9 cellular contexts compared by ENCODE assay signal in the genomic region with DNA sequence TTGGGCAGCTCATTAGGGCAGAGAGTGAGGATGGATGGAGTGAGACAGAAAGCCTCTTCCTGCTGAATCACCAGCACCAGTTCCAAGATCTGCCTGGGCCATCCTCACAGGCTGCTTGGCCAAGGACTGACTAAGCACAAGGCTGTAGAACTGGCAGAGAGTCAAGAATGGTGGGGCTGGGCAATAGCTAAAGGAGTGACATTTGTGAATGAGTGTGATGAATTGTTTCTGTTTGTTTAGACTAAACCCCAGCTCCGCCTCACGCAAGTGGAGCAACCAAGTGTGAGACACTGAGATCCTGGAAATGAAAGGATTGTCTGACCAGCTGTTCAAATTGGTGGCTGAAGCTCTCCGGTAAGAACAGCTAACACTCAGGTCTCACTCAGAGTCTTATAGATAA. TPM values are rescaled to one million over a fixed set of nuclear protein-coding genes. Genes with fewer than 3 reads are reported as not detected.
DNase-seq lines count a peak whose midpoint lies in the region; ATAC-seq and TF ChIP-seq lines count a peak whose summit lies in the region.
"Had no signal": no experiment of that assay in that cellular context is flagged by ENCODE, and none has a peak within 500 bp of the region (broad histone marks: within the 10 kb centered on the region; RNA-seq: fewer than 3 reads in every experiment).

No MANE protein-coding gene starts in this region.

- intact Hi-C loops in sciatic nerve (cut with DNase I) (no loop called here), Caco-2 (cut with micrococcal nuclease; ENCODE audit: unreplicated experiment) (no loop called here)
- intact Hi-C loops in CD4-positive, alpha-beta T cell (cut with DNase I, micrococcal nuclease), result no loop called here

- H3K27me3 Mint-ChIP-seq in Caco-2 (ENCODE audit: insufficient read depth, unreplicated experiment) (peaks cover 2% of the 10 kb centered on the region), WTC11 (ENCODE audit: low read depth) (peaks cover 52% of the 10 kb centered on the region)
- H3K27me3 Mint-ChIP-seq in T-helper 2 cell treated with Interferon-gamma antibody and Interleukin-4, amounts not matched to agents 5 μg/mL and 100 μg/mL, for 36 hours (ENCODE audit: low read depth), result no peaks in the 10 kb centered on the region
- no peaks in the 10 kb centered on the region for H3K27me3 Mint-ChIP-seq in CD4-positive, alpha-beta T cell
- H3K27me3 Mint-ChIP-seq: dendritic cell treated with granulocyte-macrophage colony-stimulating factor and Interleukin-4, amounts not matched to agents 40 ng/mL and 50 ng/mL, for 4 days had no signal

- TF ChIP-seq CTCF in Peyer's patch (IDR thresholded peaks at IDR 0.05), result no peak
- no peak for TF ChIP-seq CTCF in Caco-2 (IDR thresholded peaks at IDR 0.05; ENCODE audit: insufficient read depth in 1 of 2, low read depth in 1 of 2, low read length in 1 of 2, severe bottlenecking in 1 of 2, unreplicated experiment in 1 of 2)
- no peak for TF ChIP-seq CTCF in CD4-positive, alpha-beta T cell (IDR thresholded peaks at IDR 0.05)
- TF ChIP-seq CTCF in WTC11 (IDR thresholded peaks at IDR 0.05), result no peak

- ATAC-seq in sciatic nerve (peak; percentile 89), WTC11 (no peak; the same call in 1 of the 2 replicates)
- no peak for ATAC-seq in CD4-positive, alpha-beta T cell (ENCODE audit: poor library complexity)

- DNase-seq in HEK293T (ENCODE audit: extremely low spot score), result peak; percentile 26
- DNase-seq in Peyer's patch, result peak; percentile 25 to 69 (median 51)
- DNase-seq in foreskin melanocyte, result peak; percentile 88
- peak; percentile 62 for DNase-seq in sciatic nerve (ENCODE audit: low spot score)
- no peak for DNase-seq in Caco-2
- DNase-seq in T-helper 2 cell treated with Interferon-gamma antibody and Interleukin-4, amounts not matched to agents 5 μg/mL and 100 μg/mL, for 36 hours (ENCODE audit: low spot score), result no peak
- no peak for DNase-seq in CD4-positive, alpha-beta T cell
- no peak for DNase-seq in WTC11 (ENCODE audit: low spot score)

- CTCF ChIA-PET in HEK293T (lab: Yijun Ruan, JAX) (no interaction called here), Caco-2 (lab: Charles Lee) (no interaction called here), WTC11 (lab: Charles Lee) (no interaction called here)
- CTCF ChIA-PET in CD4-positive, alpha-beta T cell (lab: Charles Lee), result no interaction called here

- TF ChIP-seq POLR2A in Peyer's patch (IDR thresholded peaks at IDR 0.05), result no peak

- H3K4me3 Mint-ChIP-seq in Caco-2 (ENCODE audit: unreplicated experiment) (no peak overlapping the region), WTC11 (no peak overlapping the region)
- no peak overlapping the region for H3K4me3 Mint-ChIP-seq in T-helper 2 cell treated with Interferon-gamma antibody and Interleukin-4, amounts not matched to agents 5 μg/mL and 100 μg/mL, for 36 hours
- H3K4me3 Mint-ChIP-seq in CD4-positive, alpha-beta T cell, result no peak overlapping the region
- H3K4me3 Mint-ChIP-seq: dendritic cell treated with granulocyte-macrophage colony-stimulating factor and Interleukin-4, amounts not matched to agents 40 ng/mL and 50 ng/mL, for 4 days had no signal

- peaks cover 0 to 5% (median 0%) of the 10 kb centered on the region in 4 donors for H3K4me1 ChIP-seq in Peyer's patch
- no peaks in the 10 kb centered on the region for H3K4me1 ChIP-seq in Caco-2

- no TSS peak for BruUV-seq in Caco-2 (replicated peaks; lab: Mats Ljungman, UMichigan)

- H3K27ac Mint-ChIP-seq in Caco-2 (ENCODE audit: unreplicated experiment) (no peak overlapping the region), WTC11 (no peak overlapping the region)
- H3K27ac Mint-ChIP-seq in T-helper 2 cell treated with Interferon-gamma antibody and Interleukin-4, amounts not matched to agents 5 μg/mL and 100 μg/mL, for 36 hours, result no peak overlapping the region
- no peak overlapping the region for H3K27ac Mint-ChIP-seq in CD4-positive, alpha-beta T cell
- H3K27ac Mint-ChIP-seq: dendritic cell treated with granulocyte-macrophage colony-stimulating factor and Interleukin-4, amounts not matched to agents 40 ng/mL and 50 ng/mL, for 4 days had no signal

- H3K36me3 ChIP-seq in Peyer's patch, result no peaks in the 10 kb centered on the region
- H3K36me3 ChIP-seq in Caco-2 (ENCODE audit: control insufficient read depth, insufficient read depth, low read length), result no peaks in the 10 kb centered on the region

- POLR2A ChIA-PET in HEK293T (lab: Yijun Ruan, JAX), result no interaction called here
- POLR2A ChIA-PET in Caco-2 (lab: Charles Lee), result no interaction called here
- POLR2A ChIA-PET in CD4-positive, alpha-beta T cell (lab: Charles Lee), result no interaction called here
- POLR2A ChIA-PET in WTC11 (lab: Charles Lee), result no interaction called here

- H3K9me3 ChIP-seq in Peyer's patch (no peaks in the 10 kb centered on the region), Caco-2 (no peaks in the 10 kb centered on the region)
- no peaks in the 10 kb centered on the region for H3K9me3 ChIP-seq in CD4-positive, alpha-beta T cell (ENCODE audit: control insufficient read depth, low read length)

- no peak overlapping the region for H3K4me3 ChIP-seq in Peyer's patch
- no peak overlapping the region for H3K4me3 ChIP-seq in Caco-2 (ENCODE audit: low read depth, low read length)

- H3K9me3 Mint-ChIP-seq in Caco-2 (ENCODE audit: unreplicated experiment) (no peaks in the 10 kb centered on the region), WTC11 (no peaks in the 10 kb centered on the region)
- no peaks in the 10 kb centered on the region for H3K9me3 Mint-ChIP-seq in T-helper 2 cell treated with Interferon-gamma antibody and Interleukin-4, amounts not matched to agents 5 μg/mL and 100 μg/mL, for 36 hours
- H3K9me3 Mint-ChIP-seq in CD4-positive, alpha-beta T cell, result peaks cover 5% of the 10 kb centered on the region

- no peaks in the 10 kb centered on the region for H3K27me3 ChIP-seq in Peyer's patch
- H3K27me3 ChIP-seq in Caco-2 (replicated peaks; ENCODE audit: control insufficient read depth, insufficient read depth, low read length), result no peaks in the 10 kb centered on the region; the same call in 1 of the 2 replicates
- no peaks in the 10 kb centered on the region for H3K27me3 ChIP-seq in CD4-positive, alpha-beta T cell (ENCODE audit: control insufficient read depth, insufficient read depth, low read length)

- H3K4me1 Mint-ChIP-seq in Caco-2 (ENCODE audit: low read depth, unreplicated experiment) (no peaks in the 10 kb centered on the region), WTC11 (no peaks in the 10 kb centered on the region)
- H3K4me1 Mint-ChIP-seq in T-helper 2 cell treated with Interferon-gamma antibody and Interleukin-4, amounts not matched to agents 5 μg/mL and 100 μg/mL, for 36 hours (ENCODE audit: low read depth), result no peaks in the 10 kb centered on the region
- H3K4me1 Mint-ChIP-seq in CD4-positive, alpha-beta T cell (ENCODE audit: low read depth), result no peaks in the 10 kb centered on the region

- H3K27ac ChIP-seq in Peyer's patch, result no peak overlapping the region
- no peak overlapping the region for H3K27ac ChIP-seq in CD4-positive, alpha-beta T cell (ENCODE audit: low read depth, low read length)

- H3K36me3 Mint-ChIP-seq in Caco-2 (ENCODE audit: insufficient read depth, unreplicated experiment) (no peaks in the 10 kb centered on the region), WTC11 (no peaks in the 10 kb centered on the region)
- no peaks in the 10 kb centered on the region for H3K36me3 Mint-ChIP-seq in T-helper 2 cell treated with Interferon-gamma antibody and Interleukin-4, amounts not matched to agents 5 μg/mL and 100 μg/mL, for 36 hours (ENCODE audit: low read depth)
- H3K36me3 Mint-ChIP-seq in CD4-positive, alpha-beta T cell (ENCODE audit: low read depth), result no peaks in the 10 kb centered on the region

TF ChIP-seq in HEK293T, 16 proteins besides CTCF, POLR2A, EP300 and RAD21:
- TF ChIP-seq ELF4 (IDR thresholded peaks at IDR 0.05) (no peak), BHLHE40 (IDR thresholded peaks at IDR 0.05; ENCODE audit: borderline replicate concordance) (no peak), L3MBTL2 (conservative IDR thresholded peaks at IDR 0.05) (no peak), FOXK2 (IDR thresholded peaks at IDR 0.05) (no peak), PKNOX1 (IDR thresholded peaks at IDR 0.05) (peak; percentile 68; the same call in 1 of the 2 replicates)

TF ChIP-seq in WTC11, 78 proteins besides CTCF, POLR2A, EP300 and RAD21 (continues in another document):
- no peak for TF ChIP-seq ZBTB21 (CRISPR knock-in tag; IDR thresholded peaks at IDR 0.05; ENCODE audit: borderline replicate concordance)
- TF ChIP-seq, protein P1, sequence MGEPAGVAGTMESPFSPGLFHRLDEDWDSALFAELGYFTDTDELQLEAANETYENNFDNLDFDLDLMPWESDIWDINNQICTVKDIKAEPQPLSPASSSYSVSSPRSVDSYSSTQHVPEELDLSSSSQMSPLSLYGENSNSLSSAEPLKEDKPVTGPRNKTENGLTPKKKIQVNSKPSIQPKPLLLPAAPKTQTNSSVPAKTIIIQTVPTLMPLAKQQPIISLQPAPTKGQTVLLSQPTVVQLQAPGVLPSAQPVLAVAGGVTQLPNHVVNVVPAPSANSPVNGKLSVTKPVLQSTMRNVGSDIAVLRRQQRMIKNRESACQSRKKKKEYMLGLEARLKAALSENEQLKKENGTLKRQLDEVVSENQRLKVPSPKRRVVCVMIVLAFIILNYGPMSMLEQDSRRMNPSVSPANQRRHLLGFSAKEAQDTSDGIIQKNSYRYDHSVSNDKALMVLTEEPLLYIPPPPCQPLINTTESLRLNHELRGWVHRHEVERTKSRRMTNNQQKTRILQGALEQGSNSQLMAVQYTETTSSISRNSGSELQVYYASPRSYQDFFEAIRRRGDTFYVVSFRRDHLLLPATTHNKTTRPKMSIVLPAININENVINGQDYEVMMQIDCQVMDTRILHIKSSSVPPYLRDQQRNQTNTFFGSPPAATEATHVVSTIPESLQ (CRISPR knock-in tag; IDR thresholded peaks at IDR 0.05), result no peak
- no peak for TF ChIP-seq GTF2I (CRISPR knock-in tag; conservative IDR thresholded peaks at IDR 0.05)
- no peak for TF ChIP-seq CREM (CRISPR knock-in tag; IDR thresholded peaks at IDR 0.05)
- TF ChIP-seq IRF1 (CRISPR knock-in tag; IDR thresholded peaks at IDR 0.05), result no peak

RNA-seq across cellular contexts. Expression of gene BRINP2, which starts 38.6 kb away (rescaled TPM):
- total RNA-seq in Peyer's patch (not detected), sciatic nerve (0.18 TPM), Caco-2 (2022) (not detected in 2 replicates), WTC11 (2021) (0.24 to 0.41 TPM (median 0.34 TPM) in 3 replicates)
- total RNA-seq in CD4-positive, alpha-beta T cell, result not detected

RNA-seq across cellular contexts. Expression of gene ASTN1, which starts 44.8 kb away (rescaled TPM):
- under 1 TPM in 1 of 4 donors, not detected in 3; 0.28 TPM for total RNA-seq in Peyer's patch
- 0.36 TPM for total RNA-seq in sciatic nerve
- not detected in 2 replicates for total RNA-seq in Caco-2 (2022)
- total RNA-seq in CD4-positive, alpha-beta T cell, result not detected
- total RNA-seq in WTC11 (2021), result 3.4 to 5.0 TPM (median 4.7 TPM) in 3 replicates

Comparison
In these comparisons a context has a peak if more than half of its experiments do, and no peak if none do; other contexts are left out.
1. DNase-seq: peak in HEK293T (single experiment), Peyer's patch (3 of 3), foreskin melanocyte (single experiment) and sciatic nerve (single experiment); none in Caco-2 (0 of 2), T-helper 2 cell treated with Interferon-gamma antibody and Interleukin-4, amounts not matched to agents 5 μg/mL and 100 μg/mL, for 36 hours (single experiment), CD4-positive, alpha-beta T cell (0 of 10) and WTC11 (single experiment).